In genomic region chr2:176653856-176654443, GRCh38 we compare ENCODE assay signal across 8 cellular contexts.
DNase-seq lines count a peak whose midpoint lies in the region; ATAC-seq and TF ChIP-seq lines count a peak whose summit lies in the region.

No MANE protein-coding gene starts in this region.

- no peaks in the 10 kb centered on the region for H3K36me3 ChIP-seq in GM23338 (ENCODE audit: insufficient read depth)

- H3K27me3 Mint-ChIP-seq in GM23338 (ENCODE audit: insufficient read depth, low read depth, poor library complexity): no peaks in the 10 kb centered on the region
- peaks cover 59% of the 10 kb centered on the region for H3K27me3 Mint-ChIP-seq in type B pancreatic cell

- H3K4me1 Mint-ChIP-seq in GM23338 (peaks cover 32% of the 10 kb centered on the region), type B pancreatic cell (ENCODE audit: unreplicated experiment) (peaks cover 9% of the 10 kb centered on the region)

- no peaks in the 10 kb centered on the region for H3K9me2 ChIP-seq in GM23338 (ENCODE audit: insufficient read depth)

- H3K79me2 ChIP-seq in GM23338 (replicated peaks; ENCODE audit: insufficient read depth): no peaks in the 10 kb centered on the region

- peak; percentile 17 for DNase-seq in activated CD8-positive, alpha-beta memory T cell treated with anti-CD3 and anti-CD28 coated beads, Interleukin-2, amount 50 U/mL, for 4 hours
- DNase-seq in activated CD8-positive, alpha-beta memory T cell treated with anti-CD3 and anti-CD28 coated beads, Interleukin-2, amount 50 U/mL, for 48 hours: no peak
- DNase-seq in GM23338 (ENCODE audit: low spot score) (peak; percentile 93), LNCaP clone FGC (ENCODE audit: low read depth) (peak; percentile 39), SHP77 treated with DMSO at 0.1 percent for 48 hours (lab: John Stamatoyannopoulos, UW) (peak; percentile 72), dorsolateral prefrontal cortex (peak in 8 of 10 donors; percentile 28 to 59 (median 38)), medulla oblongata (ENCODE audit: extremely low spot score) (peak; percentile 88), type B pancreatic cell (ENCODE audit: extremely low spot score, unreplicated experiment) (no peak)

- H3K9me3 Mint-ChIP-seq in GM23338 (no peaks in the 10 kb centered on the region), type B pancreatic cell (no peaks in the 10 kb centered on the region)

- H3K36me3 Mint-ChIP-seq in GM23338 (ENCODE audit: low read depth) (no peaks in the 10 kb centered on the region), type B pancreatic cell (no peaks in the 10 kb centered on the region)

- H3F3A ChIP-seq in GM23338 (replicated peaks; ENCODE audit: low read depth): no peaks in the 10 kb centered on the region

- 0 out of 2 replicates have a peak, but pooled peaks cover under 1% of the 10 kb centered on the region for H3K27me3 ChIP-seq in GM23338 (ENCODE audit: insufficient read depth)
- H3K27me3 ChIP-seq in dorsolateral prefrontal cortex: peaks cover 0 to 52% (median 7%) of the 10 kb centered on the region in 45 donors

- no peak overlapping the region for H3K27ac Mint-ChIP-seq in GM23338
- H3K27ac Mint-ChIP-seq in type B pancreatic cell: no peak overlapping the region

- ATAC-seq in GM23338: peak; percentile 98

- H3K4me1 ChIP-seq in GM23338 (ENCODE audit: insufficient read depth): peaks cover 31% of the 10 kb centered on the region

- intact Hi-C loops in dorsolateral prefrontal cortex (cut with DNase I): loop anchor here in 1 of 2 donors (10.0 kb wide), 1 partner anchor 161 kb away; no protein-coding TSS in a partner anchor

- H3K4me3 Mint-ChIP-seq in GM23338 (no peak overlapping the region), type B pancreatic cell (no peak overlapping the region)

- no peaks in the 10 kb centered on the region for H4K20me1 ChIP-seq in GM23338 (replicated peaks; ENCODE audit: insufficient read depth)

- H3K27ac ChIP-seq in GM23338 (ENCODE audit: low read depth) (no peak overlapping the region), dorsolateral prefrontal cortex (no peak overlapping the region)

- 0 out of 2 replicates have a peak overlapping the region, but pooled peaks have one; percentile 12 for H3K4me2 ChIP-seq in GM23338

- H3K4me3 ChIP-seq in GM23338 (no peak overlapping the region), LNCaP clone FGC (ENCODE audit: low read depth, low read length) (no peak overlapping the region), dorsolateral prefrontal cortex (peak overlapping the region in 1 of 59 donors; percentile 12)

- H2AFZ ChIP-seq in GM23338: peak overlapping the region; percentile 20; the same call in 1 of the 2 replicates

- TF ChIP-seq CTCF in GM23338 (conservative IDR thresholded peaks at IDR 0.05; ENCODE audit: low read depth in 2 of 2) (peak; percentile 77 to 80), LNCaP clone FGC (IDR thresholded peaks at IDR 0.05; ENCODE audit: control insufficient read depth, extremely low read depth, insufficient read depth) (peak; percentile 66), dorsolateral prefrontal cortex (IDR thresholded peaks at IDR 0.05 in 54 of 56, conservative IDR thresholded peaks at IDR 0.05 in 2 of 56; ENCODE audit: low read depth in 1 of 56, partially characterized antibody in 56 of 56) (peak; percentile 13 to 77 (median 65)), type B pancreatic cell (conservative IDR thresholded peaks at IDR 0.05) (peak; percentile 87)

TF ChIP-seq in GM23338, 12 proteins besides CTCF, POLR2A, EP300 and RAD21:
- TF ChIP-seq EZH2phosphoT487 (IDR thresholded peaks at IDR 0.05; ENCODE audit: unreplicated experiment): no peak
- no peak for TF ChIP-seq CREB1 (CRISPR knock-in tag; IDR thresholded peaks at IDR 0.05; ENCODE audit: low read depth)
- TF ChIP-seq ETS1 (IDR thresholded peaks at IDR 0.05): peak; percentile 19; the same call in 1 of the 2 replicates
- no peak for TF ChIP-seq ZNF331 (CRISPR knock-in tag; IDR thresholded peaks at IDR 0.05; ENCODE audit: low read depth)

Comparison
In these comparisons a context has a peak if more than half of its experiments do, and no peak if none do; other contexts are left out.
1. DNase-seq: peak in activated CD8-positive, alpha-beta memory T cell treated with anti-CD3 and anti-CD28 coated beads, Interleukin-2, amount 50 U/mL, for 4 hours (single experiment), GM23338 (single experiment), LNCaP clone FGC (single experiment), SHP77 treated with DMSO at 0.1 percent for 48 hours (single experiment), dorsolateral prefrontal cortex (8 of 10) and medulla oblongata (single experiment); none in activated CD8-positive, alpha-beta memory T cell treated with anti-CD3 and anti-CD28 coated beads, Interleukin-2, amount 50 U/mL, for 48 hours (single experiment) and type B pancreatic cell (single experiment).
2. Peak in every context shown above with its lines, with median percentiles within 50 percentile points of each other: CTCF ChIP-seq.